1 cellular context compared by ENCODE assay signal in the genomic region with DNA sequence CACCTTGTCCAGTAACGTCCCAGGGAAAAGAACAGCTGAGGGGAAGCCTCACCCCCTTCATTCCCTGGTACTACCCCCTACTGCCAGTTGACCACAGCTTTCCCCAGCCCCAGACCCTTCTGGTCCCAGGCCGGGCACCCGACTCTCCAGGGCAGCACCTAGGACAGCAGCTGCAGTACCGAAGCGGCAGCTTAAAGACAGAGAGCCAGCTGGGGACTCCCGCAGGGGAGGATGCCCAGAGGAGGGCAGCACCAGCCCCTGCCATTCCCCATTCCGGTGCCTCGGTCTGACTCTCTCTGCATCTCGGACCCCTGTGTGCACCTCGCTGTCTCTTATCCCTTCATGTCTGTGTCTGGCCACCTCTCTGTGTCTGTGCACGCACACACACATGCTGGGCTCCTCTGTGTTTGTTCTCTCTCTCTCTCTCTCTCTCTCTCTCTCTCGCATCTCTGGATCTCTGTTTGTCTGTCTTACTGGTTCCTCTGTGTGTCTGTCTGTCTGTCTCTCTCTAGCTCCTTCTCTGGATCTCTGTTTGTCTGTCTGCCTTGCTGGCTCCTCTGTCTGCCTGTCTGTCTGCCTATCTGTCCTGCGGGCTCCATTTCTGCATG.
A peak's percentile ranks its signal among the peaks of the same experiment; 100 is the strongest.
TF ChIP-seq lines count a peak whose summit lies in the region.

No MANE protein-coding gene starts in this region.

TF ChIP-seq in HepG2, 621 proteins besides CTCF, POLR2A, EP300 and RAD21 (continued from another document):
- TF ChIP-seq, protein P1, sequence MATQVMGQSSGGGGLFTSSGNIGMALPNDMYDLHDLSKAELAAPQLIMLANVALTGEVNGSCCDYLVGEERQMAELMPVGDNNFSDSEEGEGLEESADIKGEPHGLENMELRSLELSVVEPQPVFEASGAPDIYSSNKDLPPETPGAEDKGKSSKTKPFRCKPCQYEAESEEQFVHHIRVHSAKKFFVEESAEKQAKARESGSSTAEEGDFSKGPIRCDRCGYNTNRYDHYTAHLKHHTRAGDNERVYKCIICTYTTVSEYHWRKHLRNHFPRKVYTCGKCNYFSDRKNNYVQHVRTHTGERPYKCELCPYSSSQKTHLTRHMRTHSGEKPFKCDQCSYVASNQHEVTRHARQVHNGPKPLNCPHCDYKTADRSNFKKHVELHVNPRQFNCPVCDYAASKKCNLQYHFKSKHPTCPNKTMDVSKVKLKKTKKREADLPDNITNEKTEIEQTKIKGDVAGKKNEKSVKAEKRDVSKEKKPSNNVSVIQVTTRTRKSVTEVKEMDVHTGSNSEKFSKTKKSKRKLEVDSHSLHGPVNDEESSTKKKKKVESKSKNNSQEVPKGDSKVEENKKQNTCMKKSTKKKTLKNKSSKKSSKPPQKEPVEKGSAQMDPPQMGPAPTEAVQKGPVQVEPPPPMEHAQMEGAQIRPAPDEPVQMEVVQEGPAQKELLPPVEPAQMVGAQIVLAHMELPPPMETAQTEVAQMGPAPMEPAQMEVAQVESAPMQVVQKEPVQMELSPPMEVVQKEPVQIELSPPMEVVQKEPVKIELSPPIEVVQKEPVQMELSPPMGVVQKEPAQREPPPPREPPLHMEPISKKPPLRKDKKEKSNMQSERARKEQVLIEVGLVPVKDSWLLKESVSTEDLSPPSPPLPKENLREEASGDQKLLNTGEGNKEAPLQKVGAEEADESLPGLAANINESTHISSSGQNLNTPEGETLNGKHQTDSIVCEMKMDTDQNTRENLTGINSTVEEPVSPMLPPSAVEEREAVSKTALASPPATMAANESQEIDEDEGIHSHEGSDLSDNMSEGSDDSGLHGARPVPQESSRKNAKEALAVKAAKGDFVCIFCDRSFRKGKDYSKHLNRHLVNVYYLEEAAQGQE (IDR thresholded peaks at IDR 0.05; ENCODE audit: borderline replicate concordance in 1 of 2, low read depth in 1 of 2, low read length in 2 of 2) = peak; percentile 61 to 92
- TF ChIP-seq MIER2 (CRISPR knock-in tag; IDR thresholded peaks at IDR 0.05) = peak; percentile 93
- TF ChIP-seq RBM22 (optimal IDR thresholded peaks at IDR 0.05; ENCODE audit: low read length) = no peak
- TF ChIP-seq ZNF232 (CRISPR knock-in tag; IDR thresholded peaks at IDR 0.05; ENCODE audit: borderline replicate concordance) = no peak
- 0 out of 2 replicates have a peak, but pooled peaks have one; percentile 21 for TF ChIP-seq ZSCAN21 (CRISPR knock-in tag; IDR thresholded peaks at IDR 0.05; ENCODE audit: borderline replicate concordance)
